ENCODE assay signal across 8 cellular contexts in genomic region chr4:183099537-183100297, GRCh38. TPM values are rescaled to one million over a fixed set of nuclear protein-coding genes. Genes with fewer than 3 reads are reported as not detected.
DNase-seq lines count a peak whose midpoint lies in the region; ATAC-seq and TF ChIP-seq lines count a peak whose summit lies in the region.

No MANE protein-coding gene starts in this region.

- DNase-seq in activated CD4-positive, alpha-beta T cell treated with anti-CD3 and anti-CD28 coated beads for 36 hours: peak; percentile 36
- no peak for DNase-seq in activated CD4-positive, alpha-beta T cell treated with anti-CD3 and anti-CD28 coated beads for 1 hour
- no peak for DNase-seq in NT2/D1 (ENCODE audit: low read depth, low spot score)
- peak; percentile 28 for DNase-seq in iris pigment epithelial cell (ENCODE audit: low read depth)
- peak; percentile 80 for DNase-seq in spleen
- DNase-seq in HuH-7.5 (ENCODE audit: low spot score): no peak
- no peak for DNase-seq in SIG-M5 treated with dmso at 0.1 percent for 504 hours (lab: John Stamatoyannopoulos, UW; ENCODE audit: unreplicated experiment)

- POLR2A ChIA-PET in activated CD4-positive, alpha-beta T cell treated with anti-CD3 and anti-CD28 coated beads for 36 hours (lab: Charles Lee): no interaction called here

- intact Hi-C loops in activated CD4-positive, alpha-beta T cell treated with anti-CD3 and anti-CD28 coated beads for 36 hours (cut with DNase I, micrococcal nuclease): loop anchor here in 1 of 2 experiments (1.0 to 5.0 kb wide), 4 partner anchors 182 to 957 kb away; partner anchors contain the start of gene DCTD
- intact Hi-C loops in spleen (cut with DNase I; ENCODE audit: low total_unique reads): no loop called here

- TF ChIP-seq POLR2A in spleen (IDR thresholded peaks at IDR 0.05): no peak

- no peaks in the 10 kb centered on the region for H3K27me3 ChIP-seq in NT2/D1 (ENCODE audit: insufficient read depth, insufficient read length)
- peaks cover 0 to 81% (median 30%) of the 10 kb centered on the region in 7 donors for H3K27me3 ChIP-seq in spleen (replicated peaks in 1 of 7)

- H3K4me3 ChIP-seq in NT2/D1 (ENCODE audit: insufficient read length, low read depth) (peak overlapping the region; percentile 69), spleen (peak overlapping the region; percentile 59 to 91 (median 72))

- peak; percentile 17 for ATAC-seq in activated CD4-positive, alpha-beta T cell treated with anti-CD3 and anti-CD28 coated beads for 36 hours

- H3K27ac Mint-ChIP-seq in activated CD4-positive, alpha-beta T cell treated with anti-CD3 and anti-CD28 coated beads for 36 hours: no peak overlapping the region
- peak overlapping the region in 2 of 5 experiments; percentile 19 to 64 for H3K27ac Mint-ChIP-seq in brain

- H3K36me3 ChIP-seq in NT2/D1 (ENCODE audit: insufficient read depth, insufficient read length, low read length): no peaks in the 10 kb centered on the region
- H3K36me3 ChIP-seq in spleen: no peaks in the 10 kb centered on the region

- no peaks in the 10 kb centered on the region for H3K36me3 Mint-ChIP-seq in activated CD4-positive, alpha-beta T cell treated with anti-CD3 and anti-CD28 coated beads for 36 hours (ENCODE audit: low read depth)
- no peaks in the 10 kb centered on the region for H3K36me3 Mint-ChIP-seq in brain

- peaks cover 33% of the 10 kb centered on the region for H3K27me3 Mint-ChIP-seq in activated CD4-positive, alpha-beta T cell treated with anti-CD3 and anti-CD28 coated beads for 36 hours
- peaks cover 43% of the 10 kb centered on the region for H3K27me3 Mint-ChIP-seq in brain

- peak overlapping the region; percentile 88 to 95 (median 92) for H3K27ac ChIP-seq in spleen

- 2 to 10% (median 4%) methylated on average over 23 to 73 of the region's 73 CpGs for WGBS in spleen, 5 donors

- H3K9me3 Mint-ChIP-seq in activated CD4-positive, alpha-beta T cell treated with anti-CD3 and anti-CD28 coated beads for 36 hours (ENCODE audit: low read depth): no peaks in the 10 kb centered on the region
- H3K9me3 Mint-ChIP-seq in brain: peaks cover 0 to 6% (median 0%) of the 10 kb centered on the region in 5 experiments

- H3K4me1 ChIP-seq in NT2/D1 (ENCODE audit: insufficient read depth, insufficient read length) (no peaks in the 10 kb centered on the region), spleen (peaks cover 9 to 51% (median 19%) of the 10 kb centered on the region in 6 donors)

- CTCF ChIA-PET in activated CD4-positive, alpha-beta T cell treated with anti-CD3 and anti-CD28 coated beads for 36 hours (lab: Charles Lee): interaction anchor here (1.3 kb wide), 1 partner anchor 156 kb away, joined by 4 read pairs; no protein-coding TSS in a partner anchor

- H3K4me3 Mint-ChIP-seq in activated CD4-positive, alpha-beta T cell treated with anti-CD3 and anti-CD28 coated beads for 36 hours: peak overlapping the region; percentile 59
- peak overlapping the region; percentile 81 to 92 (median 87) for H3K4me3 Mint-ChIP-seq in brain

- H3K9ac ChIP-seq in NT2/D1 (ENCODE audit: insufficient read length, low read depth): peak overlapping the region; percentile 94

- H3K4me1 Mint-ChIP-seq in activated CD4-positive, alpha-beta T cell treated with anti-CD3 and anti-CD28 coated beads for 36 hours: peaks cover 5% of the 10 kb centered on the region
- H3K4me1 Mint-ChIP-seq in brain: peaks cover 26% of the 10 kb centered on the region

- no peak for TF ChIP-seq CTCF in brain (conservative IDR thresholded peaks at IDR 0.05)
- TF ChIP-seq CTCF in spleen (IDR thresholded peaks at IDR 0.05 in 8 of 11, conservative IDR thresholded peaks at IDR 0.05 in 3 of 11): no peak

- H3K9me3 ChIP-seq in NT2/D1 (ENCODE audit: insufficient read depth, low read length) (no peaks in the 10 kb centered on the region), spleen (no peaks in the 10 kb centered on the region)

RNA-seq across cellular contexts. Expression of gene WWC2, which starts 0.7 kb away (rescaled TPM):
- 1 to 10 TPM; 3.6 to 4.3 TPM for total RNA-seq in activated CD4-positive, alpha-beta T cell treated with anti-CD3 and anti-CD28 coated beads for 36 hours
- polyA plus RNA-seq in brain (ENCODE audit: insufficient read depth, low read depth, low replicate concordance) (1.9 TPM), spleen (1 to 10 TPM; 1.4 to 2.7 (median 1.7) TPM)
- total RNA-seq in spleen: 10 to 100 TPM; 17.7 to 32.0 (median 23.2) TPM

Comparison
In these comparisons a context has a peak if more than half of its experiments do, and no peak if none do; other contexts are left out.
1. DNase-seq: peak in activated CD4-positive, alpha-beta T cell treated with anti-CD3 and anti-CD28 coated beads for 36 hours (single experiment), iris pigment epithelial cell (single experiment) and spleen (single experiment); none in activated CD4-positive, alpha-beta T cell treated with anti-CD3 and anti-CD28 coated beads for 1 hour (single experiment), NT2/D1 (single experiment), HuH-7.5 (single experiment) and SIG-M5 treated with dmso at 0.1 percent for 504 hours (single experiment).